Comparison of ENCODE assay signal across 10 cellular contexts in genomic region chr3:197958346-197958745, GRCh38. TPM values are rescaled to one million over a fixed set of nuclear protein-coding genes. Genes with fewer than 3 reads are reported as not detected.
DNase-seq lines count a peak whose midpoint lies in the region; ATAC-seq and TF ChIP-seq lines count a peak whose summit lies in the region.
"Had no signal": no experiment of that assay in that cellular context is flagged by ENCODE, and none has a peak within 500 bp of the region (broad histone marks: within the 10 kb centered on the region; RNA-seq: fewer than 3 reads in every experiment).

No MANE protein-coding gene starts in this region.

- H3K23me2 ChIP-seq in H9 (ENCODE audit: insufficient read length, low read depth, low read length, poor library complexity, severe bottlenecking) = peaks cover 7% of the 10 kb centered on the region

- peaks cover 52% of the 10 kb centered on the region for H3K36me3 Mint-ChIP-seq in activated B cell treated with CpG ODN at 0.5 μM for 24 hours (ENCODE audit: low read depth)
- peaks cover 17 to 36% (median 33%) of the 10 kb centered on the region in 3 experiments for H3K36me3 Mint-ChIP-seq in H9 (ENCODE audit: insufficient read depth in 1 of 3, low read depth in 3 of 3)

- H3K27ac ChIP-seq in ACC112 (ENCODE audit: low read depth, low read length) = peak overlapping the region; percentile 60; the same call in 1 of the 2 replicates
- peak overlapping the region; percentile 34; the same call in 1 of the 2 replicates for H3K27ac ChIP-seq in DOHH2 (ENCODE audit: low read depth, low read length)
- H3K27ac ChIP-seq in mesenchymal stem cell (ENCODE audit: low read length, poor library complexity, severe bottlenecking) = no peak overlapping the region
- no peak overlapping the region for H3K27ac ChIP-seq in H9 (ENCODE audit: insufficient read length, low read depth, low read length)
- H3K27ac ChIP-seq: VCaP had no signal

- H3K9me3 ChIP-seq in DOHH2 (ENCODE audit: control insufficient read depth, insufficient read depth, low read length) = no peaks in the 10 kb centered on the region
- no peaks in the 10 kb centered on the region for H3K9me3 ChIP-seq in mesenchymal stem cell (ENCODE audit: control insufficient read depth, low read length)
- H3K9me3 ChIP-seq in H9 (ENCODE audit: control insufficient read depth, low read depth, low read length) = no peaks in the 10 kb centered on the region
- H3K9me3 ChIP-seq: tibial nerve had no signal

- H3K9ac ChIP-seq in mesenchymal stem cell (ENCODE audit: low read length) (peak overlapping the region; percentile 40), H9 (ENCODE audit: extremely low read depth, insufficient read length, low read length) (no peak overlapping the region)

- H4K20me1 ChIP-seq in DOHH2 (ENCODE audit: control insufficient read depth, insufficient read depth, low read depth, low read length) (no peaks in the 10 kb centered on the region), H9 (ENCODE audit: control insufficient read depth, insufficient read depth, insufficient read length) (no peaks in the 10 kb centered on the region)

- H3K4me1 Mint-ChIP-seq in activated B cell treated with CpG ODN at 0.5 μM for 24 hours (peaks cover 41% of the 10 kb centered on the region), H9 (peaks cover 26 to 35% of the 10 kb centered on the region in 2 experiments)

- POLR2A ChIA-PET in activated B cell treated with CpG ODN at 0.5 μM for 24 hours (lab: Charles Lee) = interaction anchor here (1.4 kb wide), 1 partner anchor 8 kb away, joined by 13 read pairs; the partner anchor contains the start of gene RPL35A

- peak overlapping the region; percentile 82; the same call in 1 of the 2 replicates for H3K4me3 ChIP-seq in ACC112 (ENCODE audit: low read depth, low read length)
- H3K4me3 ChIP-seq in DOHH2 (ENCODE audit: low read length) = no peak overlapping the region
- H3K4me3 ChIP-seq in mesenchymal stem cell (ENCODE audit: insufficient read depth in 1 of 2, low read depth in 1 of 2, low read length in 2 of 2) = no peak overlapping the region
- H3K4me3 ChIP-seq: tibial nerve had no signal

- H3K14ac ChIP-seq in mesenchymal stem cell (ENCODE audit: low read length in 2 of 2) (no peak overlapping the region), H9 (ENCODE audit: insufficient read depth, low read length) (no peak overlapping the region)

- no peak for ATAC-seq in activated B cell treated with CpG ODN at 0.5 μM for 24 hours (ENCODE audit: low read depth)
- no peak for ATAC-seq in HG02981 (IDR thresholded peaks at IDR 0.05; ENCODE audit: unreplicated experiment)

- H3K27ac Mint-ChIP-seq in activated B cell treated with CpG ODN at 0.5 μM for 24 hours (peak overlapping the region; percentile 24), H9 (0 out of 7 replicates have a peak overlapping the region, but pooled peaks of 1 of the 3 experiments have one; percentile 55)

- H3K4me2 ChIP-seq in DOHH2 (ENCODE audit: low read length) = peak overlapping the region; percentile 77; the same call in 1 of the 2 replicates
- no peak overlapping the region for H3K4me2 ChIP-seq in mesenchymal stem cell (ENCODE audit: low read length, poor library complexity, severe bottlenecking)
- H3K4me2 ChIP-seq in H9 (ENCODE audit: insufficient read depth, insufficient read length, low read length) = no peak overlapping the region

- TF ChIP-seq CTCF in DOHH2 (IDR thresholded peaks at IDR 0.05; ENCODE audit: low read depth, low read length, poor library complexity, severe bottlenecking) = no peak
- no peak for TF ChIP-seq CTCF in activated B cell treated with CpG ODN at 0.5 μM for 24 hours (IDR thresholded peaks at IDR 0.05)
- TF ChIP-seq CTCF in H9 (conservative IDR thresholded peaks at IDR 0.05) = no peak

- no peak overlapping the region for H2AK5ac ChIP-seq in mesenchymal stem cell (ENCODE audit: low read length, severe bottlenecking)
- no peak overlapping the region for H2AK5ac ChIP-seq in H9 (ENCODE audit: insufficient read length, low read length)

- CTCF ChIA-PET in activated B cell treated with CpG ODN at 0.5 μM for 24 hours (lab: Charles Lee) = no interaction called here

- H4K8ac ChIP-seq in mesenchymal stem cell (ENCODE audit: low read length) (no peak overlapping the region), H9 (replicated peaks; ENCODE audit: insufficient read length, low read depth, low read length) (no peak overlapping the region)

- no peak overlapping the region for H4K91ac ChIP-seq in mesenchymal stem cell (ENCODE audit: low read length)
- H4K91ac ChIP-seq in H9 (ENCODE audit: insufficient read length, low read depth, low read length) = no peak overlapping the region

- peaks cover 39% of the 10 kb centered on the region for H3K4me1 ChIP-seq in ACC112 (ENCODE audit: control insufficient read depth, insufficient read depth, low read length, unreplicated experiment)
- peaks cover 42% of the 10 kb centered on the region for H3K4me1 ChIP-seq in DOHH2 (ENCODE audit: control insufficient read depth, low read length)
- H3K4me1 ChIP-seq in mesenchymal stem cell (ENCODE audit: control insufficient read depth, insufficient read depth, low read depth, low read length) = peaks cover 10% of the 10 kb centered on the region
- peaks cover 2% of the 10 kb centered on the region; the same call in 1 of the 2 replicates for H3K4me1 ChIP-seq in H9 (ENCODE audit: insufficient read depth, low read length)

- H2BK15ac ChIP-seq in mesenchymal stem cell (ENCODE audit: low read depth, poor library complexity, severe bottlenecking) = no peak overlapping the region
- H2BK15ac ChIP-seq in H9 (ENCODE audit: low read depth, low read length) = no peak overlapping the region

- peaks cover 12% of the 10 kb centered on the region for H3K79me1 ChIP-seq in mesenchymal stem cell (replicated peaks; ENCODE audit: low read length, poor library complexity, severe bottlenecking)
- no peaks in the 10 kb centered on the region for H3K79me1 ChIP-seq in H9 (ENCODE audit: insufficient read depth, low read depth, low read length, poor library complexity, severe bottlenecking)

- H3K56ac ChIP-seq in H9 (ENCODE audit: insufficient read length, low read depth, low read length) = no peak overlapping the region

- intact Hi-C loops in activated B cell treated with CpG ODN at 0.5 μM for 24 hours (cut with micrococcal nuclease) = no loop called here

- H3K36me3 ChIP-seq in ACC112 (ENCODE audit: insufficient read depth, low read length) (peaks cover 28% of the 10 kb centered on the region), DOHH2 (ENCODE audit: control insufficient read depth, low read length) (peaks cover 49% of the 10 kb centered on the region), mesenchymal stem cell (ENCODE audit: control insufficient read depth in 1 of 2, insufficient read depth in 2 of 2, low read depth in 1 of 2, low read length in 2 of 2) (peaks cover 21 to 48% of the 10 kb centered on the region in 2 experiments)

- no peaks in the 10 kb centered on the region for H3K9me3 Mint-ChIP-seq in activated B cell treated with CpG ODN at 0.5 μM for 24 hours
- no peaks in the 10 kb centered on the region for H3K9me3 Mint-ChIP-seq in H9

- no peak overlapping the region for H3T11ph ChIP-seq in H9 (ENCODE audit: low read length)

- H2BK120ac ChIP-seq in mesenchymal stem cell (ENCODE audit: low read depth, low read length) (no peak overlapping the region), H9 (ENCODE audit: low read depth, low read length, poor library complexity, severe bottlenecking) (no peak overlapping the region)

- no peak overlapping the region for H4K5ac ChIP-seq in H9 (ENCODE audit: insufficient read length, low read depth, low read length)

- no peaks in the 10 kb centered on the region for H3K27me3 Mint-ChIP-seq in activated B cell treated with CpG ODN at 0.5 μM for 24 hours
- peaks cover 13% of the 10 kb centered on the region for H3K27me3 Mint-ChIP-seq in H9 (ENCODE audit: low read depth)

- H2AFZ ChIP-seq in ACC112 (ENCODE audit: low read length, unreplicated experiment) (no peak overlapping the region), mesenchymal stem cell (ENCODE audit: low read depth, low read length) (no peak overlapping the region), H9 (ENCODE audit: low read length) (no peak overlapping the region)

- H2BK20ac ChIP-seq in H9 (ENCODE audit: low read depth, low read length, poor library complexity, severe bottlenecking) = no peak overlapping the region

- H3K9me2 ChIP-seq in DOHH2 (replicated peaks; ENCODE audit: control insufficient read depth, low read length) = no peaks in the 10 kb centered on the region

- H3K23ac ChIP-seq in mesenchymal stem cell (ENCODE audit: low read length in 2 of 2) (no peak overlapping the region), H9 (ENCODE audit: insufficient read length, low read depth, low read length) (no peak overlapping the region)

- WGBS in mesenchymal stem cell = 100% methylated on average over 4 of the region's 4 CpGs
- WGBS in H9 (ENCODE audit: extremely low coverage, insufficient read length, low lambda C conversion rate) = no CpG with 5 or more reads among the region's 4 CpGs

- peaks cover 21% of the 10 kb centered on the region for H3K79me2 ChIP-seq in ACC112 (ENCODE audit: control insufficient read depth, insufficient read depth, low read length, unreplicated experiment)
- H3K79me2 ChIP-seq in DOHH2 (ENCODE audit: control insufficient read depth, low read length) = peaks cover 24% of the 10 kb centered on the region
- H3K79me2 ChIP-seq in H9 (ENCODE audit: insufficient read depth, low read length) = no peaks in the 10 kb centered on the region

- H3K4me3 Mint-ChIP-seq in activated B cell treated with CpG ODN at 0.5 μM for 24 hours = no peak overlapping the region
- H3K4me3 Mint-ChIP-seq in H9 = no peak overlapping the region; a peak in 1 of 5 replicates

- H3K18ac ChIP-seq in mesenchymal stem cell (ENCODE audit: low read depth in 1 of 2, low read length in 2 of 2) (no peak overlapping the region), H9 (ENCODE audit: insufficient read length, low read depth, low read length) (no peak overlapping the region)

- H3K27me3 ChIP-seq in ACC112 (ENCODE audit: insufficient read depth, low read length) (no peaks in the 10 kb centered on the region), DOHH2 (ENCODE audit: control insufficient read depth, low read length) (no peaks in the 10 kb centered on the region), mesenchymal stem cell (ENCODE audit: control insufficient read depth in 1 of 2, insufficient read depth in 1 of 2, low read length in 2 of 2) (no peaks in the 10 kb centered on the region), H9 (ENCODE audit: insufficient read depth, low read length) (no peaks in the 10 kb centered on the region)
- H3K27me3 ChIP-seq: tibial nerve had no signal

- H2BK5ac ChIP-seq in mesenchymal stem cell (ENCODE audit: low read depth, low read length, poor library complexity, severe bottlenecking) (no peak overlapping the region), H9 (ENCODE audit: insufficient read length, low read length) (no peak overlapping the region)

- DNase-seq in activated B cell treated with CpG ODN at 0.5 μM for 24 hours = no peak
- no peak for DNase-seq in mesenchymal stem cell
- no peak for DNase-seq in H9
- no peak for DNase-seq in ureter (ENCODE audit: low spot score)
- DNase-seq in germinal center (ENCODE audit: low spot score) = no peak

- H3F3A ChIP-seq in DOHH2 (ENCODE audit: control insufficient read depth, insufficient read depth) = peaks cover 54% of the 10 kb centered on the region

- H3K4ac ChIP-seq in mesenchymal stem cell (ENCODE audit: low read depth in 1 of 2, low read length in 2 of 2) (peak overlapping the region in 1 of 2 experiments; percentile 51), H9 (ENCODE audit: low read depth, low read length) (no peak overlapping the region)

- H2BK12ac ChIP-seq in mesenchymal stem cell (ENCODE audit: low read length in 2 of 2) (no peak overlapping the region), H9 (ENCODE audit: insufficient read length, low read depth, low read length) (no peak overlapping the region)

RNA-seq across cellular contexts. Expression of gene LMLN, which starts 1.7 kb away (rescaled TPM):
- 2.9 and 4.1 TPM in 2 replicates for total RNA-seq in activated B cell treated with CpG ODN at 0.5 μM for 24 hours
- polyA plus RNA-seq in mesenchymal stem cell (2013, experiment 1 of 2) = 5.8 TPM
- polyA plus RNA-seq in mesenchymal stem cell (2013, experiment 2 of 2) = 5.2 TPM
- 3.8 and 4.5 TPM in 2 replicates for total RNA-seq in H9 (2021)
- 11.2 TPM for total RNA-seq in ureter

RNA-seq across cellular contexts. Expression of gene RPL35A, which starts 8.4 kb away (rescaled TPM):
- 1,534 and 1,556 TPM in 2 replicates for total RNA-seq in activated B cell treated with CpG ODN at 0.5 μM for 24 hours
- 2,543 TPM for polyA plus RNA-seq in mesenchymal stem cell (2013, experiment 1 of 2)
- 2,470 TPM for polyA plus RNA-seq in mesenchymal stem cell (2013, experiment 2 of 2)
- total RNA-seq in H9 (2021) = 1,563 and 1,572 TPM in 2 replicates
- 1,104 TPM for total RNA-seq in ureter

Comparison
In these comparisons a context has a peak if more than half of its experiments do, and no peak if none do; other contexts are left out.
1. H3K27ac ChIP-seq: peak in ACC112 (single experiment) and DOHH2 (single experiment); none in mesenchymal stem cell (single experiment) and H9 (single experiment).